In the genomic region with DNA sequence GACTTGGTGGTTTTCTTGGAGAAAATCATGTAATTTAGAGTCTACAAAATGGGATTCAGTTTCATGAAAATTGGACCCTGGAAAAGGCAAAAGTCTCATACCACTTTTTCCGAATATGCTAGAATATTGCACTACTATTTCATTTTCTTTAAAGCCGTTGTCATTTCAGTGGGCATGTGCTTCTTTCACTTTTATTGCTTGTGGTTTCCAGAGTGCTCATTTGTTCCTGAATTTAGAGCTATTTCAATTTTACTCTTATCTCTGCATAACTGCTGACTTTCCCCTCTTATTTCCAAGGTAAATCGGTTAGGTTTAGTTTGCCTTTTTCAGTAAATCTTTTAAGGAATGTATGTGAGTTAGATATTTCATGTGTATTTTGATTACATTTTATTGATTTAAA, we compare ENCODE assay signal across 19 cellular contexts. TPM values are rescaled to one million over a fixed set of nuclear protein-coding genes. Genes with fewer than 3 reads are reported as not detected.
A peak's percentile ranks its signal among the peaks of the same experiment; 100 is the strongest.
DNase-seq lines count a peak whose midpoint lies in the region; ATAC-seq, FAIRE-seq and TF ChIP-seq lines count a peak whose summit lies in the region.
"Had no signal": no experiment of that assay in that cellular context is flagged by ENCODE, and none has a peak within 500 bp of the region (broad histone marks: within the 10 kb centered on the region; RNA-seq: fewer than 3 reads in every experiment).

No MANE protein-coding gene starts in this region.

- peak; percentile 57 for FAIRE-seq in GM18507 (lab: Jason Lieb, UNC)

- intact Hi-C loops in activated B cell treated with CpG ODN at 0.5 μM for 24 hours (cut with micrococcal nuclease), result loop anchor here (5.0 kb wide), 2 partner anchors 917 to 1042 kb away; a partner anchor contains a TSS

- ATAC-seq in HG03565 (IDR thresholded peaks at IDR 0.05; ENCODE audit: unreplicated experiment) (peak; percentile 30), activated B cell treated with CpG ODN at 0.5 μM for 24 hours (ENCODE audit: low read depth) (no peak), GM21360 (IDR thresholded peaks at IDR 0.05; ENCODE audit: unreplicated experiment) (no peak), GM23338 (no peak), HG03045 (IDR thresholded peaks at IDR 0.05; ENCODE audit: unreplicated experiment) (no peak)

- H4K20me1 ChIP-seq in BLaER1 (no peaks in the 10 kb centered on the region), GM23338 (replicated peaks; ENCODE audit: insufficient read depth) (no peaks in the 10 kb centered on the region)

- H3K4me2 ChIP-seq in BLaER1 (peak overlapping the region; percentile 90), GM23338 (no peak overlapping the region)

- H3K36me3 ChIP-seq in BLaER1 (no peaks in the 10 kb centered on the region), GM23338 (ENCODE audit: insufficient read depth) (no peaks in the 10 kb centered on the region)
- H3K36me3 ChIP-seq: brain microvascular endothelial cell had no signal

- H3K9me3 ChIP-seq in BLaER1, result no peaks in the 10 kb centered on the region
- H3K9me3 ChIP-seq: testis had no signal

- H3K27me3 ChIP-seq in BLaER1 (no peaks in the 10 kb centered on the region), GM23338 (ENCODE audit: insufficient read depth) (0 out of 2 replicates have a peak, but pooled peaks cover 5% of the 10 kb centered on the region)
- H3K27me3 ChIP-seq: testis had no signal

- H3K9me2 ChIP-seq in GM23338 (ENCODE audit: insufficient read depth), result no peaks in the 10 kb centered on the region

- peak overlapping the region; percentile 26 for H3K4me3 Mint-ChIP-seq in activated B cell treated with CpG ODN at 0.5 μM for 24 hours
- no peak overlapping the region for H3K4me3 Mint-ChIP-seq in GM23338

- H2AFZ ChIP-seq in GM23338, result no peak overlapping the region

- no peak for DNase-seq in GM18507 (ENCODE audit: extremely low spot score, insufficient read length, low read depth)
- no peak for DNase-seq in activated B cell treated with CpG ODN at 0.5 μM for 24 hours
- no peak for DNase-seq in GM23338 (ENCODE audit: low spot score)
- DNase-seq in NCI-H2029 (lab: John Stamatoyannopoulos, UW), result no peak
- DNase-seq: activated CD4-positive, alpha-beta T cell treated with anti-CD3 and anti-CD28 coated beads for 1 hour; activated gamma-delta T cell; brain microvascular endothelial cell; DMS79 treated with DMSO at 0.1 percent for 48 hours; hypothalamus; Karpas-422; NCI-H187; NCI-H526 treated with DMSO at 0.1 percent for 48 hours; RPMI8226; testis had no signal

- CTCF ChIA-PET in activated B cell treated with CpG ODN at 0.5 μM for 24 hours (lab: Charles Lee), result interaction anchor here (0.7 to 1.3 kb wide), 4 partner anchors 12 to 60 kb away, joined by 3 to 4 read pairs (median 3); a partner anchor contains a TSS

- H3K27me3 Mint-ChIP-seq in activated B cell treated with CpG ODN at 0.5 μM for 24 hours (no peaks in the 10 kb centered on the region), GM23338 (ENCODE audit: insufficient read depth, low read depth, poor library complexity) (no peaks in the 10 kb centered on the region)

- peaks cover 59% of the 10 kb centered on the region for H3K4me1 ChIP-seq in BLaER1
- peaks cover 4% of the 10 kb centered on the region; the same call in 1 of the 2 replicates for H3K4me1 ChIP-seq in GM23338 (ENCODE audit: insufficient read depth)

- no peak overlapping the region for H3K27ac Mint-ChIP-seq in activated B cell treated with CpG ODN at 0.5 μM for 24 hours
- no peak overlapping the region for H3K27ac Mint-ChIP-seq in GM23338

- TF ChIP-seq CTCF in activated B cell treated with CpG ODN at 0.5 μM for 24 hours (IDR thresholded peaks at IDR 0.05) (no peak), GM23338 (conservative IDR thresholded peaks at IDR 0.05; ENCODE audit: low read depth in 2 of 2) (no peak)

- POLR2A ChIA-PET in activated B cell treated with CpG ODN at 0.5 μM for 24 hours (lab: Charles Lee), result interaction anchor here (0.7 to 6.3 kb wide), 4 partner anchors 9 to 60 kb away, joined by 3 to 118 read pairs (median 5); a partner anchor contains a TSS

- H3K36me3 Mint-ChIP-seq in activated B cell treated with CpG ODN at 0.5 μM for 24 hours (ENCODE audit: low read depth) (no peaks in the 10 kb centered on the region), GM23338 (ENCODE audit: low read depth) (no peaks in the 10 kb centered on the region)

- no peaks in the 10 kb centered on the region for H3F3A ChIP-seq in GM23338 (replicated peaks; ENCODE audit: low read depth)

- H3K9ac ChIP-seq in BLaER1, result no peak overlapping the region

- H3K4me1 Mint-ChIP-seq in activated B cell treated with CpG ODN at 0.5 μM for 24 hours, result peaks cover 15% of the 10 kb centered on the region
- no peaks in the 10 kb centered on the region for H3K4me1 Mint-ChIP-seq in GM23338

- no peak overlapping the region for H3K27ac ChIP-seq in BLaER1
- no peak overlapping the region for H3K27ac ChIP-seq in GM23338 (ENCODE audit: low read depth)
- H3K27ac ChIP-seq: brain microvascular endothelial cell, HL-60, testis had no signal

- H3K9me3 Mint-ChIP-seq in activated B cell treated with CpG ODN at 0.5 μM for 24 hours (no peaks in the 10 kb centered on the region), GM23338 (no peaks in the 10 kb centered on the region)

- H3K79me2 ChIP-seq in GM23338 (replicated peaks; ENCODE audit: insufficient read depth), result no peaks in the 10 kb centered on the region

- H3K4me3 ChIP-seq in BLaER1 (no peak overlapping the region), GM23338 (no peak overlapping the region)
- H3K4me3 ChIP-seq: testis had no signal

TF ChIP-seq in GM23338, 12 proteins besides CTCF, POLR2A, EP300 and RAD21 (continues in another document):
- TF ChIP-seq EZH2phosphoT487 (IDR thresholded peaks at IDR 0.05; ENCODE audit: unreplicated experiment), result no peak
- TF ChIP-seq ZNF331 (CRISPR knock-in tag; IDR thresholded peaks at IDR 0.05; ENCODE audit: low read depth), result no peak
- TF ChIP-seq, protein P1, sequence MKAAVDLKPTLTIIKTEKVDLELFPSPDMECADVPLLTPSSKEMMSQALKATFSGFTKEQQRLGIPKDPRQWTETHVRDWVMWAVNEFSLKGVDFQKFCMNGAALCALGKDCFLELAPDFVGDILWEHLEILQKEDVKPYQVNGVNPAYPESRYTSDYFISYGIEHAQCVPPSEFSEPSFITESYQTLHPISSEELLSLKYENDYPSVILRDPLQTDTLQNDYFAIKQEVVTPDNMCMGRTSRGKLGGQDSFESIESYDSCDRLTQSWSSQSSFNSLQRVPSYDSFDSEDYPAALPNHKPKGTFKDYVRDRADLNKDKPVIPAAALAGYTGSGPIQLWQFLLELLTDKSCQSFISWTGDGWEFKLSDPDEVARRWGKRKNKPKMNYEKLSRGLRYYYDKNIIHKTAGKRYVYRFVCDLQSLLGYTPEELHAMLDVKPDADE (IDR thresholded peaks at IDR 0.05), result no peak
- TF ChIP-seq STAT1 (IDR thresholded peaks at IDR 0.05; ENCODE audit: unreplicated experiment), result no peak
- TF ChIP-seq ZNF114 (CRISPR knock-in tag; IDR thresholded peaks at IDR 0.05), result no peak
- no peak for TF ChIP-seq JUNB (IDR thresholded peaks at IDR 0.05; ENCODE audit: unreplicated experiment)
- TF ChIP-seq, protein P2, sequence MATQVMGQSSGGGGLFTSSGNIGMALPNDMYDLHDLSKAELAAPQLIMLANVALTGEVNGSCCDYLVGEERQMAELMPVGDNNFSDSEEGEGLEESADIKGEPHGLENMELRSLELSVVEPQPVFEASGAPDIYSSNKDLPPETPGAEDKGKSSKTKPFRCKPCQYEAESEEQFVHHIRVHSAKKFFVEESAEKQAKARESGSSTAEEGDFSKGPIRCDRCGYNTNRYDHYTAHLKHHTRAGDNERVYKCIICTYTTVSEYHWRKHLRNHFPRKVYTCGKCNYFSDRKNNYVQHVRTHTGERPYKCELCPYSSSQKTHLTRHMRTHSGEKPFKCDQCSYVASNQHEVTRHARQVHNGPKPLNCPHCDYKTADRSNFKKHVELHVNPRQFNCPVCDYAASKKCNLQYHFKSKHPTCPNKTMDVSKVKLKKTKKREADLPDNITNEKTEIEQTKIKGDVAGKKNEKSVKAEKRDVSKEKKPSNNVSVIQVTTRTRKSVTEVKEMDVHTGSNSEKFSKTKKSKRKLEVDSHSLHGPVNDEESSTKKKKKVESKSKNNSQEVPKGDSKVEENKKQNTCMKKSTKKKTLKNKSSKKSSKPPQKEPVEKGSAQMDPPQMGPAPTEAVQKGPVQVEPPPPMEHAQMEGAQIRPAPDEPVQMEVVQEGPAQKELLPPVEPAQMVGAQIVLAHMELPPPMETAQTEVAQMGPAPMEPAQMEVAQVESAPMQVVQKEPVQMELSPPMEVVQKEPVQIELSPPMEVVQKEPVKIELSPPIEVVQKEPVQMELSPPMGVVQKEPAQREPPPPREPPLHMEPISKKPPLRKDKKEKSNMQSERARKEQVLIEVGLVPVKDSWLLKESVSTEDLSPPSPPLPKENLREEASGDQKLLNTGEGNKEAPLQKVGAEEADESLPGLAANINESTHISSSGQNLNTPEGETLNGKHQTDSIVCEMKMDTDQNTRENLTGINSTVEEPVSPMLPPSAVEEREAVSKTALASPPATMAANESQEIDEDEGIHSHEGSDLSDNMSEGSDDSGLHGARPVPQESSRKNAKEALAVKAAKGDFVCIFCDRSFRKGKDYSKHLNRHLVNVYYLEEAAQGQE (IDR thresholded peaks at IDR 0.05; ENCODE audit: unreplicated experiment), result no peak

RNA-seq across cellular contexts. Expression of a gene that starts 11.6 kb away (rescaled TPM):
- 6.1 and 8.5 TPM in 2 replicates for total RNA-seq in activated B cell treated with CpG ODN at 0.5 μM for 24 hours
- total RNA-seq in GM23338 (2014; rRNA removed; shearing (Covaris generic)), result 0.54 and 0.66 TPM in 2 replicates
- 0.11 and 0.17 TPM in 2 replicates for polyA plus RNA-seq in GM23338 (2016; fragmentation: Nextera tagmentation; extraction: Ambion mirVana)
